In the genomic region with DNA sequence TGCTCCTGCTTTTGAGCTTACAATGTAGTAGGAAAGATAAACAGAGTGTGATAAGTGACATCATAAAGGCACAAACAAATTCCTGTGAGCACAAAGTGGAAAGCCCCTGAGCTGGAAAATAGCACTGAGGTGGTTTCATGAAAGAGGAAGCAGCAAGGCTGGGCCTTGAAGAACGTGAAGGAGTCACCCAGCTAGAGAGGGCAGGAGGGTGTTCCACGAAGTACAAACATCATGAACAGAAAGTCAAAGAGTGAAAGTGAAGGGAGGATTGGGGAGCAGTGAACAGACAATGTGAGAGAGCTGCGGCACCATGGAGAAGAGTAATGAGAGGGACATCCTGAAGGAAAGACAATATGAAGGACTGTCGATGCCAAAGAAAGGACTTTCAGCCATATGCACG, we compare ENCODE assay signal across 1 cellular context.
TF ChIP-seq lines count a peak whose summit lies in the region.

No MANE protein-coding gene starts in this region.

TF ChIP-seq in HepG2, 621 proteins besides CTCF, POLR2A, EP300 and RAD21 (continued from another document):
- TF ChIP-seq, protein P1, sequence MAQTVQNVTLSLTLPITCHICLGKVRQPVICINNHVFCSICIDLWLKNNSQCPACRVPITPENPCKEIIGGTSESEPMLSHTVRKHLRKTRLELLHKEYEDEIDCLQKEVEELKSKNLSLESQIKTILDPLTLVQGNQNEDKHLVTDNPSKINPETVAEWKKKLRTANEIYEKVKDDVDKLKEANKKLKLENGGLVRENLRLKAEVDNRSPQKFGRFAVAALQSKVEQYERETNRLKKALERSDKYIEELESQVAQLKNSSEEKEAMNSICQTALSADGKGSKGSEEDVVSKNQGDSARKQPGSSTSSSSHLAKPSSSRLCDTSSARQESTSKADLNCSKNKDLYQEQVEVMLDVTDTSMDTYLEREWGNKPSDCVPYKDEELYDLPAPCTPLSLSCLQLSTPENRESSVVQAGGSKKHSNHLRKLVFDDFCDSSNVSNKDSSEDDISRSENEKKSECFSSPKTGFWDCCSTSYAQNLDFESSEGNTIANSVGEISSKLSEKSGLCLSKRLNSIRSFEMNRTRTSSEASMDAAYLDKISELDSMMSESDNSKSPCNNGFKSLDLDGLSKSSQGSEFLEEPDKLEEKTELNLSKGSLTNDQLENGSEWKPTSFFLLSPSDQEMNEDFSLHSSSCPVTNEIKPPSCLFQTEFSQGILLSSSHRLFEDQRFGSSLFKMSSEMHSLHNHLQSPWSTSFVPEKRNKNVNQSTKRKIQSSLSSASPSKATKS (CRISPR knock-in tag; IDR thresholded peaks at IDR 0.05): no peak
TF ChIP-seq in HepG2: peak in this region for 0.
